Comparison of ENCODE assay signal across 9 cellular contexts in genomic region chr19:15199219-15199651, GRCh38. TPM values are rescaled to one million over a fixed set of nuclear protein-coding genes. Genes with fewer than 3 reads are reported as not detected.
DNase-seq lines count a peak whose midpoint lies in the region; ATAC-seq, FAIRE-seq and TF ChIP-seq lines count a peak whose summit lies in the region.
"Had no signal": no experiment of that assay in that cellular context is flagged by ENCODE, and none has a peak within 500 bp of the region (broad histone marks: within the 10 kb centered on the region; RNA-seq: fewer than 3 reads in every experiment).

No MANE protein-coding gene starts in this region.

- H3K4me1 ChIP-seq in left ventricle myocardium inferior (peaks cover 35% of the 10 kb centered on the region), BE2C (no peaks in the 10 kb centered on the region)
- no peaks in the 10 kb centered on the region for H3K4me1 ChIP-seq in naive thymus-derived CD4-positive, alpha-beta T cell (ENCODE audit: control insufficient read depth in 2 of 2, insufficient read depth in 2 of 2, low read length in 2 of 2)

- ATAC-seq in Right ventricle myocardium inferior (no peak), HG03342 (IDR thresholded peaks at IDR 0.05; ENCODE audit: unreplicated experiment) (no peak), GM18867 (IDR thresholded peaks at IDR 0.05; ENCODE audit: unreplicated experiment) (no peak)
- ATAC-seq in naive thymus-derived CD4-positive, alpha-beta T cell: no peak

- CTCF ChIA-PET in naive thymus-derived CD4-positive, alpha-beta T cell (lab: Charles Lee): no interaction called here

- H3K4me3 ChIP-seq in left ventricle myocardium inferior (peak overlapping the region; percentile 66), coronary artery (peak overlapping the region; percentile 96), BE2C (ENCODE audit: low read depth, low read length) (no peak overlapping the region)
- no peak overlapping the region for H3K4me3 ChIP-seq in naive thymus-derived CD4-positive, alpha-beta T cell (ENCODE audit: low read length)

- peaks cover 4 to 40% (median 23%) of the 10 kb centered on the region in 7 donors for H3K4me1 Mint-ChIP-seq in naive thymus-derived CD4-positive, alpha-beta T cell

- no peak for TF ChIP-seq CTCF in left ventricle myocardium inferior (IDR thresholded peaks at IDR 0.05; ENCODE audit: borderline replicate concordance)
- TF ChIP-seq CTCF in coronary artery (IDR thresholded peaks at IDR 0.05): no peak
- no peak for TF ChIP-seq CTCF in BE2C (IDR thresholded peaks at IDR 0.05; ENCODE audit: low read depth, low read length)

- no peaks in the 10 kb centered on the region for H3K36me3 ChIP-seq in left ventricle myocardium inferior
- H3K36me3 ChIP-seq in naive thymus-derived CD4-positive, alpha-beta T cell (ENCODE audit: control insufficient read depth in 2 of 3, insufficient read depth in 3 of 3, low read length in 3 of 3): no peaks in the 10 kb centered on the region
- no peaks in the 10 kb centered on the region for H3K36me3 ChIP-seq in BE2C

- peak; percentile 92 for FAIRE-seq in urothelium cell line (lab: Jason Lieb, UNC)

- no peaks in the 10 kb centered on the region for H3K9me3 ChIP-seq in left ventricle myocardium inferior (replicated peaks)
- no peaks in the 10 kb centered on the region for H3K9me3 ChIP-seq in naive thymus-derived CD4-positive, alpha-beta T cell (ENCODE audit: control insufficient read depth in 2 of 3, low read length in 3 of 3)
- H3K9me3 ChIP-seq in BE2C: no peaks in the 10 kb centered on the region

- peaks cover 86% of the 10 kb centered on the region for H3K27me3 ChIP-seq in left ventricle myocardium inferior (ENCODE audit: low read depth)
- peaks cover 2 to 18% of the 10 kb centered on the region in 2 donors for H3K27me3 ChIP-seq in naive thymus-derived CD4-positive, alpha-beta T cell (ENCODE audit: control insufficient read depth in 2 of 2, insufficient read depth in 2 of 2, low read length in 2 of 2)
- peaks cover 5% of the 10 kb centered on the region; the same call in 1 of the 2 replicates for H3K27me3 ChIP-seq in BE2C

- H3K4me3 Mint-ChIP-seq in naive thymus-derived CD4-positive, alpha-beta T cell: peak overlapping the region; percentile 8 to 92 (median 70)

- peaks cover 0 to 6% (median 3%) of the 10 kb centered on the region in 5 donors for H3K36me3 Mint-ChIP-seq in naive thymus-derived CD4-positive, alpha-beta T cell

- H3K27ac ChIP-seq in left ventricle myocardium inferior (replicated peaks) (peak overlapping the region; percentile 83), coronary artery (peak overlapping the region; percentile 96 to 99)
- H3K27ac ChIP-seq in naive thymus-derived CD4-positive, alpha-beta T cell (ENCODE audit: low read depth, low read length): no peak overlapping the region

- H3K9me3 Mint-ChIP-seq in naive thymus-derived CD4-positive, alpha-beta T cell: peaks cover 0 to 6% (median 0%) of the 10 kb centered on the region in 11 donors

- intact Hi-C loops in left ventricle myocardium inferior (cut with micrococcal nuclease): no loop called here
- intact Hi-C loops in Right ventricle myocardium inferior (cut with DNase I): loop anchor here (5.0 kb wide), 1 partner anchor 53 kb away; no protein-coding TSS in a partner anchor
- intact Hi-C loops in naive thymus-derived CD4-positive, alpha-beta T cell (cut with micrococcal nuclease): no loop called here

- POLR2A ChIA-PET in naive thymus-derived CD4-positive, alpha-beta T cell (lab: Charles Lee): no interaction called here

- DNase-seq in left ventricle myocardium inferior (no peak), Right ventricle myocardium inferior (ENCODE audit: missing footprints) (no peak), coronary artery (ENCODE audit: low spot score) (no peak), urothelium cell line (ENCODE audit: low spot score) (no peak), BE2C (no peak)
- DNase-seq in naive thymus-derived CD4-positive, alpha-beta T cell: no peak
- DNase-seq: stimulated activated CD4-positive, alpha-beta T cell treated with anti-CD3 and anti-CD28 coated beads, Interleukin-2, amount 100 ng/mL, for 48 hours had no signal

- peak overlapping the region in 1 of 9 donors; percentile 5 for H3K27ac Mint-ChIP-seq in naive thymus-derived CD4-positive, alpha-beta T cell

- H3K27me3 Mint-ChIP-seq in naive thymus-derived CD4-positive, alpha-beta T cell: peaks cover 52 to 65% (median 58%) of the 10 kb centered on the region in 5 donors

RNA-seq across cellular contexts. Expression of gene NOTCH3, which starts 1.6 kb away (rescaled TPM):
- 21.7 TPM for total RNA-seq in left ventricle myocardium inferior
- total RNA-seq in Right ventricle myocardium inferior: 28.5 TPM
- total RNA-seq in naive thymus-derived CD4-positive, alpha-beta T cell: under 1 TPM in 4 of 5 experiments, not detected in 1; 0.19 to 0.80 (median 0.30) TPM
- not detected for polyA plus RNA-seq in naive thymus-derived CD4-positive, alpha-beta T cell
- polyA plus RNA-seq in BE2C (2012; ENCODE audit: insufficient read depth, insufficient read length, low read depth): 0.36 TPM

RNA-seq across cellular contexts. Expression of gene EPHX3, which starts 33.0 kb away (rescaled TPM):
- total RNA-seq in left ventricle myocardium inferior (not detected), Right ventricle myocardium inferior (0.14 TPM)
- under 1 TPM in 2 of 5 experiments, not detected in 3; 0.32 to 0.42 TPM for total RNA-seq in naive thymus-derived CD4-positive, alpha-beta T cell
- polyA plus RNA-seq in naive thymus-derived CD4-positive, alpha-beta T cell: not detected
- not detected for polyA plus RNA-seq in BE2C (2012; ENCODE audit: insufficient read depth, insufficient read length, low read depth)

Comparison
In these comparisons a context has a peak if more than half of its experiments do, and no peak if none do; other contexts are left out.
1. H3K4me3 ChIP-seq: peak in left ventricle myocardium inferior (single experiment) and coronary artery (single experiment); none in naive thymus-derived CD4-positive, alpha-beta T cell (single experiment) and BE2C (single experiment).
2. RNA of gene NOTCH3, which starts 1.6 kb away (total RNA-seq): 28.5 TPM in Right ventricle myocardium inferior (single experiment) and 21.7 TPM in left ventricle myocardium inferior (single experiment); 0.19 to 0.80 TPM in naive thymus-derived CD4-positive, alpha-beta T cell; every median in the first group is over 10 times any median in the second.